4 cellular contexts compared by ENCODE assay signal in genomic region chr2:211673054-211673628, GRCh38.
"Had no signal": no experiment of that assay in that cellular context is flagged by ENCODE, and none has a peak within 500 bp of the region (broad histone marks: within the 10 kb centered on the region; RNA-seq: fewer than 3 reads in every experiment).

No MANE protein-coding gene starts in this region.

- DNase-seq: H9, HCEC 1CT, IMR-90 had no signal

- H3K4me3 ChIP-seq: GM23338 had no signal

- ATAC-seq: GM23338 had no signal
